Comparison of ENCODE assay signal across 25 cellular contexts in the genomic region with DNA sequence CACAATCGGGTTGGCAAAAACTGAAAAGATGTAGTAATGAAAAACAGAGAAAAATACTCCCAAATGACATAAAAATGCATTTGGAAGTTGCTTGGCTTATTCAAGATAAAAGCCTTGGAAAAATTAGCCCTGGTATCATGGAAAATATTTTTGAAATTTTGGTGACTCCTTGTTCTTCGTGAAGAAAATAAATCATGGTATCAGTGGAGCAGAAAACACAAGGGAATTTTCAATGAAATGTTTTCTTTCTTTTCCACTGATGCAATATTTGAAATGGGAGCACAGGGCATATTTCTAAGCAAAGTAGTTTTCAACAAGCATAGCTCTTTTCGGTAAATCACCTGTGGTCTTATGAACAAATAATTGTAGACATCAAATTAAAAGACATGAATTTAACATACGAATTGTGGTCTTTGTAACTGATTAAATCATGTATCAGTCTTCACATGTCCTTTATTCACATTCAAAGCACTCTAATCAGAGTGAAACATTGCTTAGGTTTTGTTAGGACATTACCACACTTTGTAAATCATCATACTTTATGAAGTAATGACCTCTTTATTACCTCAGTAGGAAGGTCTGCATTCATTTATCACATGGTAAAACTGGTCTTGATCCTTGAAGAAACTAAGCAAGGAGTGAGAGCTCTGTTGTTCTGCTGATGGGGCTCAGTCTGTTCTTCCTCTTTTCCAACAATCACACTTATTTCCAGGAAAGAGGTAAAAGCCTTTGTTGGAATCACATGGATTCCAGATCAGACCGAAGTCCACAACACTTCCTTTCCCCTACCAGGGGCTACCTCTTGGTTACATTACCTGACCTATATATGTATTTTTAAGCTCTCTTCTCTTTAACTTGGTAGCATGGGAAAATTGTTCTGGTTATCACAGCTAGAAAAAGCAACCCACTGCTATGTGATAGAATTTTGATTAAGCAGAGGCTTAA.
A peak's percentile ranks its signal among the peaks of the same experiment; 100 is the strongest.
DNase-seq lines count a peak whose midpoint lies in the region; ATAC-seq and TF ChIP-seq lines count a peak whose summit lies in the region.
"Had no signal": no experiment of that assay in that cellular context is flagged by ENCODE, and none has a peak within 500 bp of the region (broad histone marks: within the 10 kb centered on the region; RNA-seq: fewer than 3 reads in every experiment).

No MANE protein-coding gene starts in this region.

- ATAC-seq in Right ventricle myocardium inferior (peak; percentile 15), heart left ventricle (peak in 2 of 4 donors; percentile 17 to 44), GM18873 (IDR thresholded peaks at IDR 0.05; ENCODE audit: low FRiP score, unreplicated experiment) (no peak)
- ATAC-seq: activated CD8-positive, alpha-beta T cell treated with anti-CD3 and anti-CD28 coated beads, Interleukin-2, amount 10 ng/mL, durations not matched to agents 7 days and 5 days; natural killer cell had no signal

- peaks cover 4% of the 10 kb centered on the region for H3K36me3 Mint-ChIP-seq in osteocyte (ENCODE audit: unreplicated experiment)
- H3K36me3 Mint-ChIP-seq: natural killer cell had no signal

- no peak overlapping the region for H3K4me3 Mint-ChIP-seq in osteocyte (ENCODE audit: unreplicated experiment)
- H3K4me3 Mint-ChIP-seq: activated CD8-positive, alpha-beta T cell treated with anti-CD3 and anti-CD28 coated beads, Interleukin-2, amount 10 ng/mL, durations not matched to agents 7 days and 5 days; activated T-cell treated with anti-CD3 and anti-CD28 coated beads, Interleukin-2, amount 50 U/mL, for 24 hours; natural killer cell; stimulated activated naive CD8-positive, alpha-beta T cell treated with anti-CD3 and anti-CD28 coated beads, Interleukin-15, Interleukin-2, amounts not matched to agents 100 ng/mL and 50 ng/mL, for 24 hours had no signal

- no peak for TF ChIP-seq POLR2A in heart left ventricle (IDR thresholded peaks at IDR 0.05)

- peaks cover 0 to 21% (median 6%) of the 10 kb centered on the region in 12 donors for H3K4me1 ChIP-seq in heart left ventricle
- H3K4me1 ChIP-seq: BE2C had no signal

- peak overlapping the region; percentile 48 for H3K27ac Mint-ChIP-seq in osteocyte (ENCODE audit: unreplicated experiment)
- H3K27ac Mint-ChIP-seq: activated CD8-positive, alpha-beta T cell treated with anti-CD3 and anti-CD28 coated beads, Interleukin-2, amount 10 ng/mL, durations not matched to agents 7 days and 5 days; activated T-cell treated with anti-CD3 and anti-CD28 coated beads, Interleukin-2, amount 50 U/mL, for 24 hours; natural killer cell; progenitor cell of endocrine pancreas; stimulated activated naive CD8-positive, alpha-beta T cell treated with anti-CD3 and anti-CD28 coated beads, Interleukin-15, Interleukin-2, amounts not matched to agents 100 ng/mL and 50 ng/mL, for 24 hours had no signal

- no peak overlapping the region for H3K4me3 ChIP-seq in heart left ventricle
- H3K4me3 ChIP-seq: upper lobe of left lung had no signal

- H3K27me3 ChIP-seq in heart left ventricle = no peaks in the 10 kb centered on the region
- H3K27me3 ChIP-seq: BE2C, upper lobe of left lung had no signal

- H3K9me3 Mint-ChIP-seq in osteocyte (ENCODE audit: unreplicated experiment) = peaks cover 15% of the 10 kb centered on the region
- H3K9me3 Mint-ChIP-seq: natural killer cell had no signal

- H3K9me3 ChIP-seq in heart left ventricle = peaks cover 0 to 4% (median 0%) of the 10 kb centered on the region in 12 donors
- H3K9me3 ChIP-seq: BE2C, upper lobe of left lung had no signal

- H3K36me3 ChIP-seq in heart left ventricle = no peaks in the 10 kb centered on the region
- H3K36me3 ChIP-seq: BE2C, upper lobe of left lung had no signal

- TF ChIP-seq CTCF in heart left ventricle (IDR thresholded peaks at IDR 0.05) (no peak), osteocyte (IDR thresholded peaks at IDR 0.05) (no peak)

- peaks cover 30% of the 10 kb centered on the region for H3K4me1 Mint-ChIP-seq in osteocyte (ENCODE audit: unreplicated experiment)
- H3K4me1 Mint-ChIP-seq: natural killer cell had no signal

- 63 to 74% (median 66%) methylated on average over 5 of the region's 5 CpGs for WGBS in heart left ventricle, 4 donors

- DNase-seq in Right ventricle myocardium inferior (ENCODE audit: missing footprints) (no peak), cardiac septum (ENCODE audit: low spot score) (no peak), heart left ventricle (no peak), osteocyte (ENCODE audit: extremely low spot score, unreplicated experiment) (no peak), GM19238 (ENCODE audit: insufficient read length, low spot score) (no peak), NCI-H2081 treated with DMSO at 0.1 percent for 48 hours (lab: John Stamatoyannopoulos, UW) (no peak), NCI-H1105 treated with DMSO at 0.1 percent for 48 hours (lab: John Stamatoyannopoulos, UW) (no peak)
- DNase-seq: 8988T; activated CD4-positive, CD25-positive, alpha-beta regulatory T cell; activated CD8-positive, alpha-beta T cell treated with anti-CD3 and anti-CD28 coated beads, Interleukin-2, amount 10 ng/mL, durations not matched to agents 7 days and 5 days; activated naive CD4-positive, alpha-beta T cell treated with anti-CD3 and anti-CD28 coated beads, Interleukin-2, amount 50 U/mL, for 16 hours; activated T-cell treated with anti-CD3 and anti-CD28 coated beads, Interleukin-2, amount 50 U/mL, for 24 hours; BE2C; EL; foreskin melanocyte; HCEC 1CT; Kasumi-1; natural killer cell; NCI-H1092; stimulated activated CD4-positive, alpha-beta T cell treated with anti-CD3 and anti-CD28 coated beads, Interleukin-4, amount 100 ng/mL, for 24 hours; T-helper 9 cell; upper lobe of left lung had no signal

- H3K27me3 Mint-ChIP-seq in osteocyte (ENCODE audit: unreplicated experiment) = no peaks in the 10 kb centered on the region

- H3K27ac ChIP-seq in heart left ventricle = peak overlapping the region in 7 of 12 donors; percentile 9 to 77 (median 47)

- intact Hi-C loops in Right ventricle myocardium inferior (cut with DNase I) = no loop called here
- intact Hi-C loops in cardiac septum (cut with DNase I) = no loop called here
- intact Hi-C loops in heart left ventricle (cut with DNase I) = loop anchor here in 1 of 10 donors (10.0 kb wide), 2 partner anchors 507 to 587 kb away; no protein-coding TSS in a partner anchor
